Comparison of ENCODE assay signal across 1 cellular context in genomic region chr19:19865750-19866598, GRCh38.
TF ChIP-seq lines count a peak whose summit lies in the region.

Gene ZNF253 (plus strand): TSS chr19:19865882. CDS start chr19:19865997, 115 bp downstream.

TF ChIP-seq in K562, 482 proteins besides CTCF, POLR2A, EP300 and RAD21 (continued from another document and continues in another):
- TF ChIP-seq, protein P1, sequence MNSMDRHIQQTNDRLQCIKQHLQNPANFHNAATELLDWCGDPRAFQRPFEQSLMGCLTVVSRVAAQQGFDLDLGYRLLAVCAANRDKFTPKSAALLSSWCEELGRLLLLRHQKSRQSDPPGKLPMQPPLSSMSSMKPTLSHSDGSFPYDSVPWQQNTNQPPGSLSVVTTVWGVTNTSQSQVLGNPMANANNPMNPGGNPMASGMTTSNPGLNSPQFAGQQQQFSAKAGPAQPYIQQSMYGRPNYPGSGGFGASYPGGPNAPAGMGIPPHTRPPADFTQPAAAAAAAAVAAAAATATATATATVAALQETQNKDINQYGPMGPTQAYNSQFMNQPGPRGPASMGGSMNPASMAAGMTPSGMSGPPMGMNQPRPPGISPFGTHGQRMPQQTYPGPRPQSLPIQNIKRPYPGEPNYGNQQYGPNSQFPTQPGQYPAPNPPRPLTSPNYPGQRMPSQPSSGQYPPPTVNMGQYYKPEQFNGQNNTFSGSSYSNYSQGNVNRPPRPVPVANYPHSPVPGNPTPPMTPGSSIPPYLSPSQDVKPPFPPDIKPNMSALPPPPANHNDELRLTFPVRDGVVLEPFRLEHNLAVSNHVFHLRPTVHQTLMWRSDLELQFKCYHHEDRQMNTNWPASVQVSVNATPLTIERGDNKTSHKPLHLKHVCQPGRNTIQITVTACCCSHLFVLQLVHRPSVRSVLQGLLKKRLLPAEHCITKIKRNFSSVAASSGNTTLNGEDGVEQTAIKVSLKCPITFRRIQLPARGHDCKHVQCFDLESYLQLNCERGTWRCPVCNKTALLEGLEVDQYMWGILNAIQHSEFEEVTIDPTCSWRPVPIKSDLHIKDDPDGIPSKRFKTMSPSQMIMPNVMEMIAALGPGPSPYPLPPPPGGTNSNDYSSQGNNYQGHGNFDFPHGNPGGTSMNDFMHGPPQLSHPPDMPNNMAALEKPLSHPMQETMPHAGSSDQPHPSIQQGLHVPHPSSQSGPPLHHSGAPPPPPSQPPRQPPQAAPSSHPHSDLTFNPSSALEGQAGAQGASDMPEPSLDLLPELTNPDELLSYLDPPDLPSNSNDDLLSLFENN (IDR thresholded peaks at IDR 0.05; ENCODE audit: low read depth in 2 of 2, low read length in 2 of 2), result no peak
- TF ChIP-seq PYGO2 (tag; IDR thresholded peaks at IDR 0.05) (no peak), PHF20 (IDR thresholded peaks at IDR 0.05; ENCODE audit: partially characterized antibody) (peak; percentile 17), POLR3A (IDR thresholded peaks at IDR 0.05; ENCODE audit: borderline replicate concordance, extremely low read depth, insufficient read depth, insufficient read length) (no peak), ZNF589 (CRISPR knock-in tag; IDR thresholded peaks at IDR 0.05; ENCODE audit: low read depth) (no peak), ZNF507 (tag; conservative IDR thresholded peaks at IDR 0.05) (no peak), ZBTB11 (CRISPR knock-in tag; IDR thresholded peaks at IDR 0.05) (0 out of 6 replicates have a peak, but pooled peaks of 1 of the 3 experiments have one; percentile 11), PRMT5 (CRISPR knock-in tag; IDR thresholded peaks at IDR 0.05) (no peak), MTA2 (IDR thresholded peaks at IDR 0.05; ENCODE audit: low read depth) (no peak), ZNF395 (CRISPR knock-in tag; IDR thresholded peaks at IDR 0.05) (peak; percentile 60; the same call in 1 of the 2 replicates), HNRNPH1 (optimal IDR thresholded peaks at IDR 0.05; ENCODE audit: low read depth, low read length) (no peak), ZNF740 (CRISPR knock-in tag; IDR thresholded peaks at IDR 0.05) (no peak), ZNF740 (tag; IDR thresholded peaks at IDR 0.05) (no peak), ZNF449 (CRISPR knock-in tag; IDR thresholded peaks at IDR 0.05) (no peak), ZNF143 (CRISPR knock-in tag; IDR thresholded peaks at IDR 0.05) (no peak), DIDO1 (tag; IDR thresholded peaks at IDR 0.05; ENCODE audit: low read depth) (0 out of 2 replicates have a peak, but pooled peaks have one; percentile 26), MCM7 (IDR thresholded peaks at IDR 0.05) (no peak), JUNB (CRISPR knock-in tag; conservative IDR thresholded peaks at IDR 0.05) (no peak), PTTG1 (tag; IDR thresholded peaks at IDR 0.05; ENCODE audit: low read depth) (no peak), ZZZ3 (IDR thresholded peaks at IDR 0.05) (no peak), SAFB2 (IDR thresholded peaks at IDR 0.05; ENCODE audit: borderline replicate concordance, low read depth, low read length, severe bottlenecking) (no peak), HOXB6 (CRISPR knock-in tag; IDR thresholded peaks at IDR 0.05; ENCODE audit: borderline replicate concordance) (no peak), KAT7 (CRISPR knock-in tag; IDR thresholded peaks at IDR 0.05; ENCODE audit: borderline replicate concordance) (peak; percentile 79; the same call in 1 of the 2 replicates), GABPA (tag; conservative IDR thresholded peaks at IDR 0.05; ENCODE audit: low read depth) (peak; percentile 42; the same call in 1 of the 2 replicates), CBX8 (IDR thresholded peaks at IDR 0.05; ENCODE audit: borderline replicate concordance, extremely low read depth, low read depth, low read length, poor library complexity, severe bottlenecking) (no peak), EHMT2 (IDR thresholded peaks at IDR 0.05) (no peak), TCF3 (CRISPR knock-in tag; IDR thresholded peaks at IDR 0.05) (no peak), NCOA1 (IDR thresholded peaks at IDR 0.05; ENCODE audit: low read depth) (no peak), RBM15 (IDR thresholded peaks at IDR 0.05; ENCODE audit: insufficient read depth, low read length) (no peak), PPARD (CRISPR knock-in tag; IDR thresholded peaks at IDR 0.05) (no peak), FOXJ3 (CRISPR knock-in tag; IDR thresholded peaks at IDR 0.05) (no peak), RCOR1 (IDR thresholded peaks at IDR 0.05; ENCODE audit: borderline replicate concordance in 1 of 2, low read depth in 2 of 2, low read length in 2 of 2) (no peak; a peak in 1 of 4 replicates), ATF7 (IDR thresholded peaks at IDR 0.05) (peak; percentile 92), ILK (tag; IDR thresholded peaks at IDR 0.05; ENCODE audit: borderline replicate concordance, low read depth) (no peak)
- TF ChIP-seq, protein P2, sequence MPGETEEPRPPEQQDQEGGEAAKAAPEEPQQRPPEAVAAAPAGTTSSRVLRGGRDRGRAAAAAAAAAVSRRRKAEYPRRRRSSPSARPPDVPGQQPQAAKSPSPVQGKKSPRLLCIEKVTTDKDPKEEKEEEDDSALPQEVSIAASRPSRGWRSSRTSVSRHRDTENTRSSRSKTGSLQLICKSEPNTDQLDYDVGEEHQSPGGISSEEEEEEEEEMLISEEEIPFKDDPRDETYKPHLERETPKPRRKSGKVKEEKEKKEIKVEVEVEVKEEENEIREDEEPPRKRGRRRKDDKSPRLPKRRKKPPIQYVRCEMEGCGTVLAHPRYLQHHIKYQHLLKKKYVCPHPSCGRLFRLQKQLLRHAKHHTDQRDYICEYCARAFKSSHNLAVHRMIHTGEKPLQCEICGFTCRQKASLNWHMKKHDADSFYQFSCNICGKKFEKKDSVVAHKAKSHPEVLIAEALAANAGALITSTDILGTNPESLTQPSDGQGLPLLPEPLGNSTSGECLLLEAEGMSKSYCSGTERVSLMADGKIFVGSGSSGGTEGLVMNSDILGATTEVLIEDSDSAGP (CRISPR knock-in tag; IDR thresholded peaks at IDR 0.05), result no peak
- TF ChIP-seq, protein P3, sequence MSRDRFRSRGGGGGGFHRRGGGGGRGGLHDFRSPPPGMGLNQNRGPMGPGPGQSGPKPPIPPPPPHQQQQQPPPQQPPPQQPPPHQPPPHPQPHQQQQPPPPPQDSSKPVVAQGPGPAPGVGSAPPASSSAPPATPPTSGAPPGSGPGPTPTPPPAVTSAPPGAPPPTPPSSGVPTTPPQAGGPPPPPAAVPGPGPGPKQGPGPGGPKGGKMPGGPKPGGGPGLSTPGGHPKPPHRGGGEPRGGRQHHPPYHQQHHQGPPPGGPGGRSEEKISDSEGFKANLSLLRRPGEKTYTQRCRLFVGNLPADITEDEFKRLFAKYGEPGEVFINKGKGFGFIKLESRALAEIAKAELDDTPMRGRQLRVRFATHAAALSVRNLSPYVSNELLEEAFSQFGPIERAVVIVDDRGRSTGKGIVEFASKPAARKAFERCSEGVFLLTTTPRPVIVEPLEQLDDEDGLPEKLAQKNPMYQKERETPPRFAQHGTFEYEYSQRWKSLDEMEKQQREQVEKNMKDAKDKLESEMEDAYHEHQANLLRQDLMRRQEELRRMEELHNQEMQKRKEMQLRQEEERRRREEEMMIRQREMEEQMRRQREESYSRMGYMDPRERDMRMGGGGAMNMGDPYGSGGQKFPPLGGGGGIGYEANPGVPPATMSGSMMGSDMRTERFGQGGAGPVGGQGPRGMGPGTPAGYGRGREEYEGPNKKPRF (IDR thresholded peaks at IDR 0.05; ENCODE audit: low read depth, low read length), result no peak
- TF ChIP-seq, protein P4, sequence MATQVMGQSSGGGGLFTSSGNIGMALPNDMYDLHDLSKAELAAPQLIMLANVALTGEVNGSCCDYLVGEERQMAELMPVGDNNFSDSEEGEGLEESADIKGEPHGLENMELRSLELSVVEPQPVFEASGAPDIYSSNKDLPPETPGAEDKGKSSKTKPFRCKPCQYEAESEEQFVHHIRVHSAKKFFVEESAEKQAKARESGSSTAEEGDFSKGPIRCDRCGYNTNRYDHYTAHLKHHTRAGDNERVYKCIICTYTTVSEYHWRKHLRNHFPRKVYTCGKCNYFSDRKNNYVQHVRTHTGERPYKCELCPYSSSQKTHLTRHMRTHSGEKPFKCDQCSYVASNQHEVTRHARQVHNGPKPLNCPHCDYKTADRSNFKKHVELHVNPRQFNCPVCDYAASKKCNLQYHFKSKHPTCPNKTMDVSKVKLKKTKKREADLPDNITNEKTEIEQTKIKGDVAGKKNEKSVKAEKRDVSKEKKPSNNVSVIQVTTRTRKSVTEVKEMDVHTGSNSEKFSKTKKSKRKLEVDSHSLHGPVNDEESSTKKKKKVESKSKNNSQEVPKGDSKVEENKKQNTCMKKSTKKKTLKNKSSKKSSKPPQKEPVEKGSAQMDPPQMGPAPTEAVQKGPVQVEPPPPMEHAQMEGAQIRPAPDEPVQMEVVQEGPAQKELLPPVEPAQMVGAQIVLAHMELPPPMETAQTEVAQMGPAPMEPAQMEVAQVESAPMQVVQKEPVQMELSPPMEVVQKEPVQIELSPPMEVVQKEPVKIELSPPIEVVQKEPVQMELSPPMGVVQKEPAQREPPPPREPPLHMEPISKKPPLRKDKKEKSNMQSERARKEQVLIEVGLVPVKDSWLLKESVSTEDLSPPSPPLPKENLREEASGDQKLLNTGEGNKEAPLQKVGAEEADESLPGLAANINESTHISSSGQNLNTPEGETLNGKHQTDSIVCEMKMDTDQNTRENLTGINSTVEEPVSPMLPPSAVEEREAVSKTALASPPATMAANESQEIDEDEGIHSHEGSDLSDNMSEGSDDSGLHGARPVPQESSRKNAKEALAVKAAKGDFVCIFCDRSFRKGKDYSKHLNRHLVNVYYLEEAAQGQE (CRISPR knock-in tag; IDR thresholded peaks at IDR 0.05; ENCODE audit: low read depth), result no peak
- TF ChIP-seq, protein P5, sequence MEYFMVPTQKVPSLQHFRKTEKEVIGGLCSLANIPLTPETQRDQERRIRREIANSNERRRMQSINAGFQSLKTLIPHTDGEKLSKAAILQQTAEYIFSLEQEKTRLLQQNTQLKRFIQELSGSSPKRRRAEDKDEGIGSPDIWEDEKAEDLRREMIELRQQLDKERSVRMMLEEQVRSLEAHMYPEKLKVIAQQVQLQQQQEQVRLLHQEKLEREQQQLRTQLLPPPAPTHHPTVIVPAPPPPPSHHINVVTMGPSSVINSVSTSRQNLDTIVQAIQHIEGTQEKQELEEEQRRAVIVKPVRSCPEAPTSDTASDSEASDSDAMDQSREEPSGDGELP (CRISPR knock-in tag; IDR thresholded peaks at IDR 0.05; ENCODE audit: borderline replicate concordance), result peak; percentile 68
